Comparison of ENCODE assay signal across 26 cellular contexts in the genomic region with DNA sequence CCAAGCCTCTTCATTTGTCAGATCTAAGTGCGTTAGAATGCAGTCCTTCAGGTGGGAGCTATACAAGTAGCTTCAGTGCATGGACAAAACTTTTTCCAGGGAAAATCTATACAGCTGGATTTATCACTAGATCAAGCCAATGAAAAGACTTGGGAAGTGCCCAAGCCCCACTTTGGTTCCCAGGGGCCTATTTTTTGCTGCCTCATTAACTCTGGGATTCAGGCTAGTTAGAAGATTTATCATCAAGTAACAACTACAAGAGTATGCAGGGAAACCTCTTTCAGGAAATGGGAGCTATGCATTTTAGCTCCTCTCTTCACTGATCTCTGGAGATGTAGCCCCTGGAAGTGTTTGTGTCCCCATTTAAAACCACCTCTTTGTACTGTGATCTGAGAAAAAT.
"Had no signal": no experiment of that assay in that cellular context is flagged by ENCODE, and none has a peak within 500 bp of the region (broad histone marks: within the 10 kb centered on the region; RNA-seq: fewer than 3 reads in every experiment).

No MANE protein-coding gene starts in this region.

- H3K4me3 Mint-ChIP-seq: naive thymus-derived CD8-positive, alpha-beta T cell; stimulated activated effector memory CD8-positive, alpha-beta T cell treated with anti-CD3 and anti-CD28 coated beads, Interleukin-12 subunit alpha, Interleukin-12 subunit beta, amount 100 ng/mL, for 72 hours; stimulated activated naive CD8-positive, alpha-beta T cell treated with anti-CD3 and anti-CD28 coated beads, Interleukin-15, Interleukin-2, amounts not matched to agents 100 ng/mL and 50 ng/mL, for 24 hours had no signal

- H3K27me3 Mint-ChIP-seq: stimulated activated naive CD8-positive, alpha-beta T cell treated with anti-CD3 and anti-CD28 coated beads, Interleukin-15, Interleukin-2, amounts not matched to agents 100 ng/mL and 50 ng/mL, for 24 hours had no signal

- H3K36me3 ChIP-seq: lower lobe of right lung, pancreas, prostate gland, spleen, suprapubic skin, thoracic aorta, tibial artery, upper lobe of right lung had no signal

- H3K27me3 ChIP-seq: hepatocyte, pancreas, spleen, suprapubic skin, tibial artery, upper lobe of right lung had no signal

- H3K4me1 ChIP-seq: lower lobe of right lung, pancreas, prostate gland, spleen, suprapubic skin, tibial artery, upper lobe of right lung had no signal

- H3K36me3 Mint-ChIP-seq: stimulated activated effector memory CD8-positive, alpha-beta T cell treated with anti-CD3 and anti-CD28 coated beads, Interleukin-12 subunit alpha, Interleukin-12 subunit beta, amount 100 ng/mL, for 72 hours had no signal

- H3K79me2 ChIP-seq: hepatocyte had no signal

- H3K27ac ChIP-seq: hepatocyte, lower lobe of right lung, pancreas, prostate gland, skin epidermis, spleen, suprapubic skin, thoracic aorta, tibial artery, upper lobe of right lung had no signal

- H3K9me3 ChIP-seq: lower lobe of right lung, pancreas, prostate gland, thoracic aorta, upper lobe of right lung had no signal

- H3K27ac Mint-ChIP-seq: naive thymus-derived CD8-positive, alpha-beta T cell; stimulated activated effector memory CD8-positive, alpha-beta T cell treated with anti-CD3 and anti-CD28 coated beads, Interleukin-12 subunit alpha, Interleukin-12 subunit beta, amount 100 ng/mL, for 72 hours; stimulated activated naive CD8-positive, alpha-beta T cell treated with anti-CD3 and anti-CD28 coated beads, Interleukin-15, Interleukin-2, amounts not matched to agents 100 ng/mL and 50 ng/mL, for 24 hours had no signal

- DNase-seq: islet precursor cell; left ventricle myocardium superior; lower lobe of right lung; mammary epithelial cell; mesenchymal stem cell; naive thymus-derived CD8-positive, alpha-beta T cell; nucleus accumbens; pancreas; posterior cingulate gyrus; retina; right cardiac atrium; spleen; stimulated activated CD4-positive, alpha-beta T cell treated with anti-CD3 and anti-CD28 coated beads, Interleukin-4, amount 100 ng/mL, for 24 hours; stimulated activated naive CD4-positive, alpha-beta T cell; tibial artery; trophoblast cell; upper lobe of right lung had no signal

- H3K4me1 Mint-ChIP-seq: naive thymus-derived CD8-positive, alpha-beta T cell; stimulated activated effector memory CD8-positive, alpha-beta T cell treated with anti-CD3 and anti-CD28 coated beads, Interleukin-12 subunit alpha, Interleukin-12 subunit beta, amount 100 ng/mL, for 72 hours had no signal

- H3K4me3 ChIP-seq: hepatocyte, lower lobe of right lung, pancreas, prostate gland, skin epidermis, spleen, suprapubic skin, thoracic aorta, tibial artery, upper lobe of right lung had no signal

- H2AFZ ChIP-seq: hepatocyte had no signal

- ATAC-seq: left lobe of liver; left ventricle myocardium superior; lower lobe of right lung; naive thymus-derived CD8-positive, alpha-beta T cell; pancreas; right cardiac atrium; sciatic nerve; stimulated activated effector memory CD8-positive, alpha-beta T cell treated with anti-CD3 and anti-CD28 coated beads, Interleukin-12 subunit alpha, Interleukin-12 subunit beta, amount 100 ng/mL, for 72 hours; upper lobe of right lung had no signal

- H3K4me2 ChIP-seq: hepatocyte had no signal
